In the genomic region with DNA sequence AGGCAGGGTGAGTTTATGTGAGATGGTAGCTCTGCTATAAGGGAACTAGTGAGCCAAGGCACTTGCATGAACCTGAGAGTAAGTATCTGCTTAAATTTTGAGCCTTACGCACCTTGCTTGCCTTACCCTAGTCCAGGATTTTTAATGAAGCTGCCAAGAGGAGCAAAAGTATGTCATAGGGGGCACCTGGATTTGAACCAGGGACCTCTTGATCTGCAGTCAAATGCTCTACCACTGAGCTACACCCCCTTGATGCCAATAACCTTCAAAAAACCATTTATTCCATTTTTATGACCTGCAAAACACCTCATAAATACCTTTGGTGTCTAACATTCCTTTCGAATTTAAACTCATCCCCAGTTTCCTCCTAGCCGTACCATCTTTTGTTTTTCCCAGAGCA, we compare ENCODE assay signal across 25 cellular contexts.
DNase-seq lines count a peak whose midpoint lies in the region; ATAC-seq, FAIRE-seq and TF ChIP-seq lines count a peak whose summit lies in the region.
"Had no signal": no experiment of that assay in that cellular context is flagged by ENCODE, and none has a peak within 500 bp of the region (broad histone marks: within the 10 kb centered on the region; RNA-seq: fewer than 3 reads in every experiment).

No MANE protein-coding gene starts in this region.

- H3K4me1 ChIP-seq in A549 (peaks cover 11% of the 10 kb centered on the region), GM23248 (ENCODE audit: insufficient read depth) (0 out of 2 replicates have a peak, but pooled peaks cover 14% of the 10 kb centered on the region)
- H3K4me1 ChIP-seq: adrenal gland, esophagus muscularis mucosa, left ventricle myocardium inferior, psoas muscle had no signal

- no peaks in the 10 kb centered on the region for H3K9me2 ChIP-seq in GM23248 (ENCODE audit: insufficient read depth)

- no peaks in the 10 kb centered on the region for H3K9me3 ChIP-seq in A549
- no peaks in the 10 kb centered on the region for H3K9me3 ChIP-seq in GM23248 (ENCODE audit: low read depth)
- H3K9me3 ChIP-seq: adrenal gland, esophagus muscularis mucosa, left ventricle myocardium inferior, mucosa of descending colon, psoas muscle had no signal

- H3K27ac ChIP-seq in A549, result no peak overlapping the region
- no peak overlapping the region for H3K27ac ChIP-seq in GM23248
- H3K27ac ChIP-seq: adrenal gland, esophagus muscularis mucosa, left ventricle myocardium inferior, psoas muscle had no signal

- H4K20me1 ChIP-seq in GM23248 (ENCODE audit: insufficient read depth), result no peaks in the 10 kb centered on the region

- no peak overlapping the region for H2AFZ ChIP-seq in GM23248

- FAIRE-seq in A549 (lab: Jason Lieb, UNC), result no peak
- FAIRE-seq: GM18507, HTR-8/SVneo, urothelium cell line had no signal

- H3K79me2 ChIP-seq in GM23248 (ENCODE audit: insufficient read depth), result no peaks in the 10 kb centered on the region

- peaks cover 10% of the 10 kb centered on the region for H3F3A ChIP-seq in GM23248 (ENCODE audit: insufficient read depth)

- WGBS in A549 (ENCODE audit: missing lambda C conversion rate), result 29% methylated on average over 3 of the region's 3 CpGs
- WGBS in GM23248 (ENCODE audit: low coverage in 1 of 2, low lambda C conversion rate in 2 of 2, missing lambda C conversion rate in 2 of 2), 2 experiments, result 41 to 49% methylated on average over 3 of the region's 3 CpGs

- no peak for TF ChIP-seq CTCF in A549 (IDR thresholded peaks at IDR 0.05)
- no peak for TF ChIP-seq CTCF in fibroblast of mammary gland (conservative IDR thresholded peaks at IDR 0.05; ENCODE audit: control insufficient read depth, insufficient read depth, low read depth, low read length)

- CTCF ChIA-PET in A549 (lab: Yijun Ruan, JAX), result no interaction called here

- TF ChIP-seq POLR2A in A549 (IDR thresholded peaks at IDR 0.05; ENCODE audit: low read length), result no peak

- H3K36me3 ChIP-seq in GM23248 (ENCODE audit: low read depth), result no peaks in the 10 kb centered on the region
- H3K36me3 ChIP-seq: adrenal gland, esophagus muscularis mucosa, left ventricle myocardium inferior had no signal

- no peak overlapping the region for H3K9ac ChIP-seq in GM23248

- POLR2A ChIA-PET in A549 (lab: Yijun Ruan, JAX), result no interaction called here

- ATAC-seq in A549, result peak in 1 of 2 experiments; percentile 46; a peak in 2 of 6 replicates
- ATAC-seq in left colon, result no peak
- ATAC-seq: mucosa of descending colon, psoas muscle had no signal

- H3K4me2 ChIP-seq in A549, result no peak overlapping the region
- H3K4me2 ChIP-seq in GM23248 (ENCODE audit: unreplicated experiment), result no peak overlapping the region

- DNase-seq in A549 (ENCODE audit: low read depth in 1 of 2, low spot score in 1 of 2), result peak in 1 of 2 experiments; percentile 24
- peak; percentile 21 for DNase-seq in GM23248
- peak; percentile 46 for DNase-seq in OCI-M1 (lab: John Stamatoyannopoulos, UW)
- peak; percentile 34 for DNase-seq in fibroblast of mammary gland (ENCODE audit: low read depth)
- no peak for DNase-seq in Kasumi-1 (lab: John Stamatoyannopoulos, UW)
- no peak for DNase-seq in SW 1271 (lab: John Stamatoyannopoulos, UW)
- no peak for DNase-seq in NCI-H1092 (lab: John Stamatoyannopoulos, UW)
- DNase-seq in left colon, result no peak
- DNase-seq: activated CD4-positive, alpha-beta T cell treated with anti-CD3 and anti-CD28 coated beads, Interleukin-2, amount 10 ng/mL, durations not matched to agents 7 days and 5 days; activated gamma-delta T cell treated with Interleukin-2 at 50 U/mL for 16 hours; adrenal gland; CD4-positive, alpha-beta T cell; central memory CD4-positive, alpha-beta T cell; DND-41; effector CD8-positive, alpha-beta T cell; left ventricle myocardium inferior; mucosa of descending colon; NCI-H187 treated with DMSO at 0.1 percent for 48 hours; psoas muscle; RPMI8226; substantia nigra had no signal

- no peak for TF ChIP-seq EP300 in A549 (IDR thresholded peaks at IDR 0.05)

- no peak for TF ChIP-seq RAD21 in A549 (conservative IDR thresholded peaks at IDR 0.05 in 1 of 2, IDR thresholded peaks at IDR 0.05 in 1 of 2)

- H3K4me3 ChIP-seq in A549 (no peak overlapping the region), GM23248 (no peak overlapping the region), fibroblast of mammary gland (ENCODE audit: control insufficient read depth, low read depth, low read length) (no peak overlapping the region)
- H3K4me3 ChIP-seq: adrenal gland, esophagus muscularis mucosa, left ventricle myocardium inferior, mucosa of descending colon, psoas muscle had no signal

- in situ Hi-C loops in GM23248 (cut with MboI), result no loop called here

- intact Hi-C loops in left colon (cut with DNase I, micrococcal nuclease), result no loop called here

- H3K27me3 ChIP-seq in GM23248 (replicated peaks; ENCODE audit: insufficient read depth), result no peaks in the 10 kb centered on the region
- H3K27me3 ChIP-seq: adrenal gland, esophagus muscularis mucosa had no signal

TF ChIP-seq in A549, 52 proteins besides CTCF, POLR2A, EP300 and RAD21:
- TF ChIP-seq RARB (CRISPR knock-in tag; IDR thresholded peaks at IDR 0.05) (no peak), SREBF2 (IDR thresholded peaks at IDR 0.05) (peak; percentile 33; the same call in 1 of the 2 replicates)

Comparison
In these comparisons a context has a peak if more than half of its experiments do, and no peak if none do; other contexts are left out.
1. DNase-seq: peak in GM23248 (single experiment), OCI-M1 (single experiment) and fibroblast of mammary gland (single experiment); none in Kasumi-1 (0 of 2), SW 1271 (0 of 2), NCI-H1092 (single experiment) and left colon (0 of 2).